In genomic region chr9:96027271-96028131, GRCh38 we compare ENCODE assay signal across 9 cellular contexts.
DNase-seq lines count a peak whose midpoint lies in the region; ATAC-seq and TF ChIP-seq lines count a peak whose summit lies in the region.
"Had no signal": no experiment of that assay in that cellular context is flagged by ENCODE, and none has a peak within 500 bp of the region (broad histone marks: within the 10 kb centered on the region; RNA-seq: fewer than 3 reads in every experiment).

No MANE protein-coding gene starts in this region.

- no peak overlapping the region for H3K56ac ChIP-seq in IMR-90 (ENCODE audit: extremely low read depth, insufficient read depth, low read length)

- H3K4me1 ChIP-seq in IMR-90 (ENCODE audit: control insufficient read depth, insufficient read depth, low read length) (no peaks in the 10 kb centered on the region; the same call in 1 of the 2 replicates), spleen (peaks cover 4 to 29% (median 11%) of the 10 kb centered on the region in 6 donors)

- DNase-seq in IMR-90 (no peak), chondrocyte (ENCODE audit: low spot score) (no peak), left colon (no peak), spleen (no peak), D341Med (ENCODE audit: low spot score) (no peak), SIG-M5 treated with dmso at 0.1 percent for 504 hours (lab: John Stamatoyannopoulos, UW; ENCODE audit: unreplicated experiment) (no peak)
- no peak for DNase-seq in NK-92 treated with Interleukin-12 subunit alpha and Interleukin-12 subunit beta, amount 100 ng/mL, for 24 hours (lab: John Stamatoyannopoulos, UW)
- DNase-seq: NCI-H1417 had no signal

- H3K27me3 Mint-ChIP-seq in chondrocyte (ENCODE audit: low read depth): peaks cover 44% of the 10 kb centered on the region

- peaks cover 5% of the 10 kb centered on the region; the same call in 1 of the 2 replicates for H3K9me3 ChIP-seq in IMR-90 (ENCODE audit: control insufficient read depth, insufficient read depth, low read length)
- no peaks in the 10 kb centered on the region for H3K9me3 ChIP-seq in spleen

- WGBS in IMR-90 (ENCODE audit: extremely low coverage in 2 of 2, insufficient read length in 1 of 2), 2 experiments: 33% methylated on average over 21 of the region's 71 CpGs; no CpG with 5 or more reads in 1 of the 2 experiments
- 8 to 21% (median 11%) methylated on average over 49 to 71 of the region's 71 CpGs for WGBS in spleen, 5 donors

- no peaks in the 10 kb centered on the region for H3K36me3 ChIP-seq in IMR-90 (ENCODE audit: control insufficient read depth, insufficient read depth, low read length)
- no peaks in the 10 kb centered on the region for H3K36me3 ChIP-seq in spleen

- no peaks in the 10 kb centered on the region for H3K9me1 ChIP-seq in IMR-90 (ENCODE audit: insufficient read depth, low read length)

- intact Hi-C loops in IMR-90 (cut with micrococcal nuclease) (loop anchor here (10.0 kb wide), 1 partner anchor 187 kb away; no protein-coding TSS in a partner anchor), left colon (cut with DNase I, micrococcal nuclease) (no loop called here), spleen (cut with DNase I; ENCODE audit: low total_unique reads) (no loop called here)

- H2BK15ac ChIP-seq in IMR-90 (ENCODE audit: low read depth, low read length): no peak overlapping the region

- dilution Hi-C loops in IMR-90 (cut with HindIII; ENCODE audit: low sequenced_read_pairs, unreplicated experiment): no loop called here

- no peak overlapping the region for H3K4ac ChIP-seq in IMR-90 (ENCODE audit: low read depth, low read length)

- H3K4me3 ChIP-seq in IMR-90 (ENCODE audit: insufficient read depth, low read depth, low read length) (no peak overlapping the region), spleen (peak overlapping the region in 7 of 8 donors; percentile 15 to 65 (median 32))

- H4K5ac ChIP-seq in IMR-90 (ENCODE audit: low read depth, low read length): no peak overlapping the region

- peaks cover 4% of the 10 kb centered on the region for H3K36me3 Mint-ChIP-seq in chondrocyte (ENCODE audit: low read depth)

- in situ Hi-C loops in IMR-90 (cut with MboI; ENCODE audit: low sequenced_read_pairs): no loop called here

- H2AK5ac ChIP-seq in IMR-90 (ENCODE audit: low read depth, low read length): no peak overlapping the region; the same call in 1 of the 2 replicates

- no peak; the same call in 1 of the 2 replicates for ATAC-seq in IMR-90 (ENCODE audit: low read depth)
- ATAC-seq in left colon: peak; percentile 16
- no peak for ATAC-seq in HG02885 (IDR thresholded peaks at IDR 0.05; ENCODE audit: poor library complexity, unreplicated experiment)

- no peak overlapping the region for H3K9ac ChIP-seq in IMR-90 (ENCODE audit: low read depth, low read length)

- no peak overlapping the region for H4K91ac ChIP-seq in IMR-90 (ENCODE audit: insufficient read depth, low read depth, low read length)

- no peak overlapping the region for H4K8ac ChIP-seq in IMR-90 (ENCODE audit: low read depth in 2 of 2, low read length in 2 of 2)

- H3K79me1 ChIP-seq in IMR-90 (ENCODE audit: low read depth in 1 of 2, low read length in 2 of 2): no peaks in the 10 kb centered on the region

- no peak overlapping the region for H2BK20ac ChIP-seq in IMR-90 (ENCODE audit: low read depth, low read length)

- CTCF ChIA-PET in IMR-90 (lab: Yijun Ruan, JAX): interaction anchor here (0.7 kb wide), 1 partner anchor 97 kb away, joined by 3 read pairs; no protein-coding TSS in a partner anchor

- no peak for TF ChIP-seq RAD21 in IMR-90 (IDR thresholded peaks at IDR 0.05; ENCODE audit: low read length)

- no peak overlapping the region for H2BK5ac ChIP-seq in IMR-90 (ENCODE audit: low read depth, low read length, poor library complexity, severe bottlenecking)

- no peak overlapping the region for H3K27ac Mint-ChIP-seq in chondrocyte (ENCODE audit: unreplicated experiment)

- H3K27me3 ChIP-seq in IMR-90 (ENCODE audit: control insufficient read depth, insufficient read depth, low read length) (peaks cover 71% of the 10 kb centered on the region), spleen (replicated peaks in 1 of 7) (peaks cover 0 to 61% (median 13%) of the 10 kb centered on the region in 7 donors)

- peaks cover 31% of the 10 kb centered on the region for H3K4me1 Mint-ChIP-seq in chondrocyte (ENCODE audit: low read depth)

- H3K27ac ChIP-seq in IMR-90 (ENCODE audit: insufficient read depth, low read length): no peak overlapping the region
- H3K27ac ChIP-seq in spleen: peak overlapping the region in 3 of 8 donors; percentile 24 to 50 (median 48)

- no peak overlapping the region for H3K4me2 ChIP-seq in IMR-90 (ENCODE audit: low read depth, low read length)

- H2AK9ac ChIP-seq in IMR-90 (replicated peaks; ENCODE audit: low read depth, low read length, poor library complexity): no peak overlapping the region

- H3K23ac ChIP-seq in IMR-90 (ENCODE audit: low read depth, low read length): no peak overlapping the region

- peak overlapping the region; percentile 60 for H3K4me3 Mint-ChIP-seq in chondrocyte (ENCODE audit: unreplicated experiment)

- H2AFZ ChIP-seq in IMR-90 (replicated peaks; ENCODE audit: low read length, poor library complexity): peak overlapping the region; percentile 41

- 0 out of 2 replicates have a peak, but pooled peaks cover 5% of the 10 kb centered on the region for H4K20me1 ChIP-seq in IMR-90 (ENCODE audit: insufficient read depth, low read length)

- no peak overlapping the region for H3K18ac ChIP-seq in IMR-90 (ENCODE audit: low read depth, low read length)

- H2BK120ac ChIP-seq in IMR-90 (ENCODE audit: low read depth, low read length): no peak overlapping the region

- no TSS peak for BruUV-seq in IMR-90 (replicated peaks; lab: Mats Ljungman, UMichigan)

- no peak for TF ChIP-seq POLR2A in IMR-90 (IDR thresholded peaks at IDR 0.05; ENCODE audit: low read depth, low read length)
- no peak for TF ChIP-seq POLR2A in spleen (IDR thresholded peaks at IDR 0.05)

- no peaks in the 10 kb centered on the region for H3K9me3 Mint-ChIP-seq in chondrocyte (ENCODE audit: low read depth)

- no peak overlapping the region for H3K14ac ChIP-seq in IMR-90 (replicated peaks; ENCODE audit: low read depth, low read length)

- TF ChIP-seq CTCF in IMR-90 (conservative IDR thresholded peaks at IDR 0.05; ENCODE audit: low read depth, low read length): no peak
- TF ChIP-seq CTCF in chondrocyte (IDR thresholded peaks at IDR 0.05): no peak
- peak in 3 of 11 experiments; percentile 9 to 30 (median 17) for TF ChIP-seq CTCF in spleen (IDR thresholded peaks at IDR 0.05 in 8 of 11, conservative IDR thresholded peaks at IDR 0.05 in 3 of 11)

- POLR2A ChIA-PET in IMR-90 (lab: Charles Lee; ENCODE audit: unreplicated experiment): no interaction called here

TF ChIP-seq in IMR-90, 13 proteins besides CTCF, POLR2A, EP300 and RAD21:
- no peak for TF ChIP-seq BHLHE40 (IDR thresholded peaks at IDR 0.05; ENCODE audit: low read depth, low read length)
- TF ChIP-seq NFE2L2 (IDR thresholded peaks at IDR 0.05; ENCODE audit: low read depth, low read length): no peak
- TF ChIP-seq MAZ (IDR thresholded peaks at IDR 0.05; ENCODE audit: borderline replicate concordance, low read depth, low read length): no peak
- TF ChIP-seq MXI1 (IDR thresholded peaks at IDR 0.05; ENCODE audit: borderline replicate concordance, low read depth, low read length): no peak
- TF ChIP-seq RCOR1 (IDR thresholded peaks at IDR 0.05; ENCODE audit: insufficient replicate concordance, low read length): no peak
- TF ChIP-seq SMC3 (IDR thresholded peaks at IDR 0.05; ENCODE audit: low read depth, low read length): no peak
- TF ChIP-seq ELK1 (IDR thresholded peaks at IDR 0.05; ENCODE audit: borderline replicate concordance, low read depth, low read length): no peak
- TF ChIP-seq USF2 (IDR thresholded peaks at IDR 0.05; ENCODE audit: low read depth, low read length): no peak
- no peak for TF ChIP-seq CEBPB (IDR thresholded peaks at IDR 0.05; ENCODE audit: low read depth, low read length)
- TF ChIP-seq FOS (IDR thresholded peaks at IDR 0.05; ENCODE audit: low read depth, low read length): no peak
- TF ChIP-seq MAFK (IDR thresholded peaks at IDR 0.05; ENCODE audit: low read depth, low read length): no peak
- no peak for TF ChIP-seq CHD1 (IDR thresholded peaks at IDR 0.05; ENCODE audit: low read depth, low read length)
- no peak for TF ChIP-seq RFX5 (IDR thresholded peaks at IDR 0.05; ENCODE audit: low read depth, low read length)
